In genomic region chr20:33024263-33024601, GRCh38 we compare ENCODE assay signal across 39 cellular contexts. TPM values are rescaled to one million over a fixed set of nuclear protein-coding genes. Genes with fewer than 3 reads are reported as not detected.
"Had no signal": no experiment of that assay in that cellular context is flagged by ENCODE, and none has a peak within 500 bp of the region (broad histone marks: within the 10 kb centered on the region; RNA-seq: fewer than 3 reads in every experiment).

No MANE protein-coding gene starts in this region.

- H3K36me3 ChIP-seq: MG63 had no signal

- H3K27me3 ChIP-seq: MG63 had no signal

- H3K9me3 ChIP-seq: MG63 had no signal

- H3K4me3 ChIP-seq: MG63 had no signal

- DNase-seq: Karpas-422, Kasumi-1, MG63, MM.1S, MV-4-11, NCI-H1048, NCI-H1092, NCI-H1092 treated with DMSO at 0.1 percent for 48 hours, NCI-H1105, NCI-H1105 treated with DMSO at 0.1 percent for 48 hours, NCI-H1417, NCI-H1417 treated with DMSO at 0.1 percent for 48 hours, NCI-H1436, NCI-H1436 treated with DMSO at 0.1 percent for 48 hours, NCI-H146, NCI-H1694, NCI-H1694 treated with DMSO at 0.1 percent for 48 hours, NCI-H187, NCI-H187 treated with DMSO at 0.1 percent for 48 hours, NCI-H1930, NCI-H2029, NCI-H2029 treated with DMSO at 0.1 percent for 48 hours, NCI-H2081, NCI-H2081 treated with DMSO at 0.1 percent for 48 hours, NCI-H2107, NCI-H2171, NCI-H2171 treated with DMSO at 0.1 percent for 48 hours, NCI-H2227 treated with DMSO at 0.1 percent for 48 hours, NCI-H226, NCI-H345, NCI-H446, NCI-H446 treated with DMSO at 0.1 percent for 48 hours, NCI-H510A, NCI-H510A treated with DMSO at 0.1 percent for 48 hours, NCI-H524 had no signal

RNA-seq across cellular contexts. Expression of gene BPIFB6, which starts 7.2 kb away (rescaled TPM):
- total RNA-seq: LHCN-M2, M059J, MCF 10A, NCI-H460 had no signal

RNA-seq across cellular contexts. Expression of gene BPIFB2, which starts 16.7 kb away (rescaled TPM):
- total RNA-seq: LHCN-M2, M059J, MCF 10A, NCI-H460 had no signal

RNA-seq across cellular contexts. Expression of gene SUN5, which starts 20.0 kb away (rescaled TPM):
- total RNA-seq: LHCN-M2, M059J, MCF 10A, NCI-H460 had no signal

RNA-seq across cellular contexts. Expression of gene BPIFB3, which starts 29.5 kb away (rescaled TPM):
- total RNA-seq: LHCN-M2, M059J, MCF 10A, NCI-H460 had no signal

RNA-seq across cellular contexts. Expression of gene BPIFB4, which starts 55.2 kb away (rescaled TPM):
- total RNA-seq: LHCN-M2, M059J, MCF 10A, NCI-H460 had no signal
